ENCODE assay signal across 10 cellular contexts in the genomic region with DNA sequence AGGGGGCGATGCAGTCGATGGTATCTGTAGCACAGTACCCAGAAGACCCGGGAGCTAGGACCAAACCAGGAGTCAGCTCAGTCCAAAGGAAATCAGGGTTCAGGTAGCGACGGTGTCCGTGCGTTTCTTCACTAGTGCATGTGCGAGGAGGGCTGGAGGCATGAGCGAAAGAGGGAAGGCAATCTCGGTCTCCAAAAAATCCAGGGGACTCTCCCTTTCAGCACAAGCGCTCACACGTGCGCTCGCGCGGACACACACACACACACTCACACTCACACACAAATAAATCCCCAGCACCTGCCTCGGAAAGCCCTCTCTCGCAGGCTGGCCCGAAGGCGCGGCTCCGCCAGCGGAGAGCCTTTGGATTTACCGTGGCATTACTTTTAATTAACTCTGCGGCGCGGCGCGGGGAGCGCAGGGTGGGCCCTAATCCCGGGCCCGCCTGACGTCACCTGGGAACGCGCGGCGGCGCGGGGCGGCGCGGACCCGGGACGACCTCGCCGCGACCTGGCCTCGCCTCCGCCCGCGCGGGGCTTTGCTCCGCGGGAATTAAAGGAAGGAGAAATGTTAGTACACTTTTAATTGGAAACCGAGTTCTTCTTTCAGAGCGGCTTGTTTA.
A peak's percentile ranks its signal among the peaks of the same experiment; 100 is the strongest.
DNase-seq lines count a peak whose midpoint lies in the region; ATAC-seq and TF ChIP-seq lines count a peak whose summit lies in the region.
"Had no signal": no experiment of that assay in that cellular context is flagged by ENCODE, and none has a peak within 500 bp of the region (broad histone marks: within the 10 kb centered on the region; RNA-seq: fewer than 3 reads in every experiment).

No MANE protein-coding gene starts in this region.

- H3K27ac ChIP-seq in HUES64 (ENCODE audit: low read depth, low read length) (no peak overlapping the region), SK-N-SH (ENCODE audit: low read depth in 2 of 2, low read length in 1 of 2) (no peak overlapping the region), skin epidermis (no peak overlapping the region), MM.1S (ENCODE audit: low read length) (no peak overlapping the region)
- H3K27ac ChIP-seq: RWPE1 had no signal

- 2% methylated on average over 56 of the region's 56 CpGs for WGBS in HUES64
- whole genome bisulfite sequencing in SK-N-SH (ENCODE audit: low lambda C conversion rate): 19% methylated on average over 36 of the region's 56 CpGs

- H3K4me1 ChIP-seq in HUES64 (ENCODE audit: insufficient read depth, low read length): peaks cover 6% of the 10 kb centered on the region; the same call in 1 of the 2 replicates
- no peaks in the 10 kb centered on the region; a peak in 1 of 4 replicates for H3K4me1 ChIP-seq in SK-N-SH (ENCODE audit: control insufficient read depth in 1 of 2, insufficient read depth in 2 of 2, low read depth in 1 of 2, low read length in 1 of 2)
- H3K4me1 ChIP-seq in MM.1S (ENCODE audit: low read length): no peaks in the 10 kb centered on the region

- H3K4me3 ChIP-seq in HUES64 (ENCODE audit: low read length): peak overlapping the region; percentile 56
- H3K4me3 ChIP-seq in SK-N-SH (ENCODE audit: low read depth in 2 of 2, low read length in 1 of 2): peak overlapping the region; percentile 3 to 10; a peak in 1 of 4 replicates
- H3K4me3 ChIP-seq in iPS-18c (ENCODE audit: insufficient read depth, low read depth, low read length): peak overlapping the region; percentile 50
- H3K4me3 ChIP-seq in skin epidermis: peak overlapping the region in 6 of 7 experiments; percentile 2 to 35 (median 16)
- no peak overlapping the region for H3K4me3 ChIP-seq in MM.1S (ENCODE audit: low read length)

- no peaks in the 10 kb centered on the region for H3K9me3 ChIP-seq in HUES64 (ENCODE audit: insufficient read depth, low read depth, low read length)
- no peaks in the 10 kb centered on the region for H3K9me3 ChIP-seq in SK-N-SH
- H3K9me3 ChIP-seq in iPS-18c (ENCODE audit: control insufficient read depth, insufficient read depth, low read length): no peaks in the 10 kb centered on the region
- H3K9me3 ChIP-seq in MM.1S (replicated peaks; ENCODE audit: insufficient read depth, low read length): no peaks in the 10 kb centered on the region

- CTCF ChIA-PET in SK-N-SH (lab: Yijun Ruan, JAX): no interaction called here

- DNase-seq in SK-N-SH (peak; percentile 62), foreskin melanocyte (no peak), MM.1S (no peak)
- no peak for DNase-seq in activated naive CD4-positive, alpha-beta T cell (lab: John Stamatoyannopoulos, UW)
- DNase-seq: activated naive CD4-positive, alpha-beta T cell treated with Interleukin-2 at 50 U/mL for 16 hours had no signal

- H3K36me3 ChIP-seq in HUES64 (ENCODE audit: insufficient read depth, low read length) (no peaks in the 10 kb centered on the region), SK-N-SH (replicated peaks in 1 of 2; ENCODE audit: control insufficient read depth in 1 of 2, insufficient read depth in 2 of 2, low read length in 1 of 2) (no peaks in the 10 kb centered on the region), MM.1S (replicated peaks; ENCODE audit: insufficient read depth, low read length) (no peaks in the 10 kb centered on the region)

- H2AFZ ChIP-seq in SK-N-SH (ENCODE audit: low read depth) (no peak overlapping the region), MM.1S (ENCODE audit: low read length) (no peak overlapping the region)

- H3K79me2 ChIP-seq in SK-N-SH (ENCODE audit: insufficient read depth): no peaks in the 10 kb centered on the region
- no peaks in the 10 kb centered on the region for H3K79me2 ChIP-seq in MM.1S (ENCODE audit: low read length)

- peaks cover 84% of the 10 kb centered on the region for H3K27me3 ChIP-seq in HUES64 (ENCODE audit: insufficient read depth, low read length)
- H3K27me3 ChIP-seq in SK-N-SH (ENCODE audit: insufficient read depth): peaks cover 17% of the 10 kb centered on the region; the same call in 1 of the 2 replicates
- no peaks in the 10 kb centered on the region for H3K27me3 ChIP-seq in MM.1S (replicated peaks; ENCODE audit: insufficient read depth, low read length)

- H3K9ac ChIP-seq in HUES64 (ENCODE audit: low read depth, low read length) (0 out of 2 replicates have a peak overlapping the region, but pooled peaks have one; percentile 28), SK-N-SH (no peak overlapping the region), MM.1S (ENCODE audit: low read length) (no peak overlapping the region)

- no peak for TF ChIP-seq RAD21 in SK-N-SH (IDR thresholded peaks at IDR 0.05; ENCODE audit: low read length)

- TF ChIP-seq CTCF in SK-N-SH (IDR thresholded peaks at IDR 0.05) (no peak), MM.1S (IDR thresholded peaks at IDR 0.05; ENCODE audit: low read length) (no peak)

- H3K4me2 ChIP-seq in SK-N-SH: peak overlapping the region; percentile 52; the same call in 1 of the 2 replicates
- H3K4me2 ChIP-seq in MM.1S (ENCODE audit: low read depth, low read length): no peak overlapping the region

- no peak for ATAC-seq in HG03432 (IDR thresholded peaks at IDR 0.05; ENCODE audit: unreplicated experiment)

- POLR2A ChIA-PET in SK-N-SH (lab: Yijun Ruan, JAX): no interaction called here

- no peaks in the 10 kb centered on the region for H4K20me1 ChIP-seq in SK-N-SH (ENCODE audit: insufficient read depth)
- no peaks in the 10 kb centered on the region for H4K20me1 ChIP-seq in MM.1S (ENCODE audit: insufficient read depth, low read length)

- H3F3A ChIP-seq in SK-N-SH (replicated peaks; ENCODE audit: insufficient read depth) (no peaks in the 10 kb centered on the region), MM.1S (ENCODE audit: insufficient read depth, low read length) (no peaks in the 10 kb centered on the region)

- TF ChIP-seq EP300 in SK-N-SH (IDR thresholded peaks at IDR 0.05; ENCODE audit: borderline replicate concordance in 1 of 2, low read depth in 1 of 2, low read length in 1 of 2): no peak

- no peaks in the 10 kb centered on the region for H3K9me2 ChIP-seq in SK-N-SH
- H3K9me2 ChIP-seq in MM.1S (replicated peaks; ENCODE audit: insufficient read depth, low read length): no peaks in the 10 kb centered on the region

TF ChIP-seq in SK-N-SH, 30 proteins besides CTCF, POLR2A, EP300 and RAD21:
- TF ChIP-seq NFIC (IDR thresholded peaks at IDR 0.05; ENCODE audit: borderline replicate concordance) (no peak), PBX3 (IDR thresholded peaks at IDR 0.05) (no peak), POLR2AphosphoS5 (IDR thresholded peaks at IDR 0.05; ENCODE audit: low read depth, low read length) (no peak), TEAD4 (IDR thresholded peaks at IDR 0.05; ENCODE audit: borderline replicate concordance, insufficient read depth) (no peak), SMC3 (IDR thresholded peaks at IDR 0.05; ENCODE audit: low read depth, low read length) (no peak), USF2 (IDR thresholded peaks at IDR 0.05; ENCODE audit: borderline replicate concordance, low read depth, low read length) (no peak), USF1 (IDR thresholded peaks at IDR 0.05; ENCODE audit: borderline replicate concordance, low read depth) (no peak), YY1 (IDR thresholded peaks at IDR 0.05; ENCODE audit: low read depth) (no peak), ELF1 (IDR thresholded peaks at IDR 0.05) (no peak)
